ENCODE assay signal across 1 cellular context in the genomic region with DNA sequence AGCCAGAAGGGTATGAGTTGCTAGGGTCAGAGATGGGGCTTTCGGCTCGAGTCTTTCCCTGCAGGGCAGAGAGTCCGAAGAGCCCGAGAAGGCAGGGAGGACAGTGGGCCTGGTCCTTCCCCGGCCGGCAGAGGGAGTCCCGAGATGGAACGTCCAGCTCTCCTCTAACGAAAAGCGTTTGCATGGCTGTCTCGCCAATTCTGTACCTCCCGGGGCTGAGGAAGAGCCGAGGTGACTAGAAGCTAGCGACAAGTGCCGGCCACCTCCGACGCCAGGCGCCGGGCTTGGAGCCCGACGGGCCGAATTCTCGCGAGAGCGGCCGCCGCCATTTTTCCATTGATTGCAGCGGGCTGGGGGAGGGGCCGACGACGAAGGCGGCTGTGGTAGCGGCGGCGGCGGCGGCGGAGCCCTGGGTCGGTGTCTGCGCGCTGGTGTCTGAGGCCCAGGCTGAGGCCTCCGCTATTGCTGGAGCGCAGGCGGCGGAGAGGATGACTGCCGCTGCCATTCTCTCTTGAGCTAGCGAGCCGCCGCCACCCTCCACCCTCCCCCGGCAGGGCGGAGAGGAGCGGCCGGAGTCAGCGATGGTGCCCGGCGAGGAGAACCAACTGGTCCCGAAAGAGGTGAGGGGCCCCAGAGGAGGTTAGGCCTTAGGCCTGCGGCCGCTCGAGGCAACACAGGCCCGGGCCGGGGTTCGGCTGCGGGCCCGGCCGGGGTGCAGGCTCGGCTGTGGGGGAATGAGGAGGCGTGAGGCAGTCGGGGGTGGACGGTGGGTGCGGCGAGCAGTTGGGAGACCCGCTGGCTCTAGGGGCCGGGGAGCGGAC.
A peak's percentile ranks its signal among the peaks of the same experiment; 100 is the strongest.
TF ChIP-seq lines count a peak whose summit lies in the region.

A gene with protein sequence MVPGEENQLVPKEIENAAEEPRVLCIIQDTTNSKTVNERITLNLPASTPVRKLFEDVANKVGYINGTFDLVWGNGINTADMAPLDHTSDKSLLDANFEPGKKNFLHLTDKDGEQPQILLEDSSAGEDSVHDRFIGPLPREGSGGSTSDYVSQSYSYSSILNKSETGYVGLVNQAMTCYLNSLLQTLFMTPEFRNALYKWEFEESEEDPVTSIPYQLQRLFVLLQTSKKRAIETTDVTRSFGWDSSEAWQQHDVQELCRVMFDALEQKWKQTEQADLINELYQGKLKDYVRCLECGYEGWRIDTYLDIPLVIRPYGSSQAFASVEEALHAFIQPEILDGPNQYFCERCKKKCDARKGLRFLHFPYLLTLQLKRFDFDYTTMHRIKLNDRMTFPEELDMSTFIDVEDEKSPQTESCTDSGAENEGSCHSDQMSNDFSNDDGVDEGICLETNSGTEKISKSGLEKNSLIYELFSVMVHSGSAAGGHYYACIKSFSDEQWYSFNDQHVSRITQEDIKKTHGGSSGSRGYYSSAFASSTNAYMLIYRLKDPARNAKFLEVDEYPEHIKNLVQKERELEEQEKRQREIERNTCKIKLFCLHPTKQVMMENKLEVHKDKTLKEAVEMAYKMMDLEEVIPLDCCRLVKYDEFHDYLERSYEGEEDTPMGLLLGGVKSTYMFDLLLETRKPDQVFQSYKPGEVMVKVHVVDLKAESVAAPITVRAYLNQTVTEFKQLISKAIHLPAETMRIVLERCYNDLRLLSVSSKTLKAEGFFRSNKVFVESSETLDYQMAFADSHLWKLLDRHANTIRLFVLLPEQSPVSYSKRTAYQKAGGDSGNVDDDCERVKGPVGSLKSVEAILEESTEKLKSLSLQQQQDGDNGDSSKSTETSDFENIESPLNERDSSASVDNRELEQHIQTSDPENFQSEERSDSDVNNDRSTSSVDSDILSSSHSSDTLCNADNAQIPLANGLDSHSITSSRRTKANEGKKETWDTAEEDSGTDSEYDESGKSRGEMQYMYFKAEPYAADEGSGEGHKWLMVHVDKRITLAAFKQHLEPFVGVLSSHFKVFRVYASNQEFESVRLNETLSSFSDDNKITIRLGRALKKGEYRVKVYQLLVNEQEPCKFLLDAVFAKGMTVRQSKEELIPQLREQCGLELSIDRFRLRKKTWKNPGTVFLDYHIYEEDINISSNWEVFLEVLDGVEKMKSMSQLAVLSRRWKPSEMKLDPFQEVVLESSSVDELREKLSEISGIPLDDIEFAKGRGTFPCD (N-terminal part only) (plus strand): TSS at position 368 of the 821 bp plus-strand sequence. CDS start 214 bp downstream, at position 582.

TF ChIP-seq in HEK293, 187 proteins besides CTCF, POLR2A, EP300 and RAD21 (continued from another document and continues in another):
- TF ChIP-seq ZNF645 (tag by site-specific recombination; IDR thresholded peaks at IDR 0.05) = no peak
- TF ChIP-seq EGR2 (tag by site-specific recombination; IDR thresholded peaks at IDR 0.05; ENCODE audit: low read depth) = no peak; the same call in 1 of the 2 replicates
- TF ChIP-seq ZBTB44 (tag by site-specific recombination; IDR thresholded peaks at IDR 0.05) = peak; percentile 24; the same call in 1 of the 2 replicates
- TF ChIP-seq, protein P1, sequence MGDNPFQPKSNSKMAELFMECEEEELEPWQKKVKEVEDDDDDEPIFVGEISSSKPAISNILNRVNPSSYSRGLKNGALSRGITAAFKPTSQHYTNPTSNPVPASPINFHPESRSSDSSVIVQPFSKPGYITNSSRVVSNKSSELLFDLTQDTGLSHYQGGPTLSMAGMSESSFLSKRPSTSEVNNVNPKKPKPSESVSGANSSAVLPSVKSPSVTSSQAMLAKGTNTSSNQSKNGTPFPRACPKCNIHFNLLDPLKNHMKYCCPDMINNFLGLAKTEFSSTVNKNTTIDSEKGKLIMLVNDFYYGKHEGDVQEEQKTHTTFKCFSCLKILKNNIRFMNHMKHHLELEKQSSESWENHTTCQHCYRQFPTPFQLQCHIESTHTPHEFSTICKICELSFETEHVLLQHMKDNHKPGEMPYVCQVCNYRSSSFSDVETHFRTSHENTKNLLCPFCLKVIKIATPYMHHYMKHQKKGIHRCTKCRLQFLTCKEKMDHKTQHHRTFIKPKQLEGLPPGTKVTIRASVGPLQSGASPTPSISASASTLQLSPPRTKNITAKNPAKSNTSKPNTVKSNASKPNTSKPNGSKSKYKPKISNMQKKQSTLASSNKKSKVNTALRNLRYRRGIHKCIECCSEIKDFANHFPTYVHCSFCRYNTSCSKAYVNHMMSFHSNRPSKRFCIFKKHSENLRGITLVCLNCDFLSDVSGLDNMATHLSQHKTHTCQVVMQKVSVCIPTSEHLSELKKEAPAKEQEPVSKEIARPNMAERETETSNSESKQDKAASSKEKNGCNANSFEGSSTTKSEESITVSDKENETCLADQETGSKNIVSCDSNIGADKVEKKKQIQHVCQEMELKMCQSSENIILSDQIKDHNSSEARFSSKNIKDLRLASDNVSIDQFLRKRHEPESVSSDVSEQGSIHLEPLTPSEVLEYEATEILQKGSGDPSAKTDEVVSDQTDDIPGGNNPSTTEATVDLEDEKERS (tag by site-specific recombination; IDR thresholded peaks at IDR 0.05) = no peak
- TF ChIP-seq ZNF529 (tag by site-specific recombination; IDR thresholded peaks at IDR 0.05; ENCODE audit: insufficient replicate concordance) = no peak
- TF ChIP-seq ZBTB21 (tag by site-specific recombination; IDR thresholded peaks at IDR 0.05) = no peak
- peak; percentile 76 for TF ChIP-seq ZFHX2 (tag by site-specific recombination; conservative IDR thresholded peaks at IDR 0.05)
- TF ChIP-seq ZSCAN16 (tag by site-specific recombination; IDR thresholded peaks at IDR 0.05) = no peak
- TF ChIP-seq MYNN (tag by site-specific recombination; IDR thresholded peaks at IDR 0.05; ENCODE audit: borderline replicate concordance) = no peak
- no peak for TF ChIP-seq ZNF549 (tag by site-specific recombination; IDR thresholded peaks at IDR 0.05)
- no peak for TF ChIP-seq ZNF48 (tag by site-specific recombination; IDR thresholded peaks at IDR 0.05)
- TF ChIP-seq ZNF169 (tag by site-specific recombination; IDR thresholded peaks at IDR 0.05) = no peak
- peak; percentile 90; the same call in 1 of the 2 replicates for TF ChIP-seq ZBTB48 (tag by site-specific recombination; IDR thresholded peaks at IDR 0.05)
- no peak for TF ChIP-seq ZNF18 (tag by site-specific recombination; IDR thresholded peaks at IDR 0.05)
- no peak for TF ChIP-seq ZNF416 (tag by site-specific recombination; IDR thresholded peaks at IDR 0.05)
- no peak for TF ChIP-seq PRDM6 (tag by site-specific recombination; IDR thresholded peaks at IDR 0.05)
- no peak for TF ChIP-seq ZBTB1 (tag by site-specific recombination; IDR thresholded peaks at IDR 0.05)
- no peak for TF ChIP-seq ZNF629 (tag by site-specific recombination; IDR thresholded peaks at IDR 0.05)
- no peak for TF ChIP-seq ZNF664 (tag by site-specific recombination; IDR thresholded peaks at IDR 0.05)
- no peak for TF ChIP-seq ZFP69B (tag by site-specific recombination; IDR thresholded peaks at IDR 0.05)
- peak; percentile 43 for TF ChIP-seq SP3 (tag by site-specific recombination; IDR thresholded peaks at IDR 0.05)
- TF ChIP-seq, protein P2, sequence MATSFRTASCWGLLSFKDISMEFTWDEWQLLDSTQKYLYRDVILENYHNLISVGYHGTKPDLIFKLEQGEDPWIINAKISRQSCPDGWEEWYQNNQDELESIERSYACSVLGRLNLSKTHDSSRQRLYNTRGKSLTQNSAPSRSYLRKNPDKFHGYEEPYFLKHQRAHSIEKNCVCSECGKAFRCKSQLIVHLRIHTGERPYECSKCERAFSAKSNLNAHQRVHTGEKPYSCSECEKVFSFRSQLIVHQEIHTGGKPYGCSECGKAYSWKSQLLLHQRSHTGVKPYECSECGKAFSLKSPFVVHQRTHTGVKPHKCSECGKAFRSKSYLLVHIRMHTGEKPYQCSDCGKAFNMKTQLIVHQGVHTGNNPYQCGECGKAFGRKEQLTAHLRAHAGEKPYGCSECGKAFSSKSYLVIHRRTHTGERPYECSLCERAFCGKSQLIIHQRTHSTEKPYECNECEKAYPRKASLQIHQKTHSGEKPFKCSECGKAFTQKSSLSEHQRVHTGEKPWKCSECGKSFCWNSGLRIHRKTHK (tag by site-specific recombination; IDR thresholded peaks at IDR 0.05) = no peak
- TF ChIP-seq SALL2 (tag by site-specific recombination; IDR thresholded peaks at IDR 0.05; ENCODE audit: borderline replicate concordance) = no peak
- no peak for TF ChIP-seq ZNF623 (tag by site-specific recombination; IDR thresholded peaks at IDR 0.05)
- TF ChIP-seq, protein P3, sequence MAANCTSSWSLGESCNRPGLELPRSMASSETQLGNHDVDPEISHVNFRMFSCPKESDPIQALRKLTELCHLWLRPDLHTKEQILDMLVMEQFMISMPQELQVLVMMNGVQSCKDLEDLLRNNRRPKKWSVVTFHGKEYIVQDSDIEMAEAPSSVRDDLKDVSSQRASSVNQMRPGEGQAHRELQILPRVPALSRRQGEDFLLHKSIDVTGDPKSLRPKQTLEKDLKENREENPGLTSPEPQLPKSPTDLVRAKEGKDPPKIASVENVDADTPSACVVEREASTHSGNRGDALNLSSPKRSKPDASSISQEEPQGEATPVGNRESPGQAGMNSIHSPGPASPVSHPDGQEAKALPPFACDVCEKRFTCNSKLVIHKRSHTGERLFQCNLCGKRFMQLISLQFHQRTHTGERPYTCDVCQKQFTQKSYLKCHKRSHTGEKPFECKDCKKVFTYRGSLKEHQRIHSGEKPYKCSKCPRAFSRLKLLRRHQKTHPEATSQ (tag by site-specific recombination; IDR thresholded peaks at IDR 0.05) = no peak
- peak; percentile 82 for TF ChIP-seq ZNF335 (tag by site-specific recombination; conservative IDR thresholded peaks at IDR 0.05)
- no peak; the same call in 1 of the 2 replicates for TF ChIP-seq BCL11B (tag by site-specific recombination; IDR thresholded peaks at IDR 0.05; ENCODE audit: low read depth)
- peak; percentile 49; the same call in 1 of the 2 replicates for TF ChIP-seq ZNF660 (tag by site-specific recombination; IDR thresholded peaks at IDR 0.05)
- no peak for TF ChIP-seq OSR2 (tag by site-specific recombination; IDR thresholded peaks at IDR 0.05)
- no peak for TF ChIP-seq ZNF266 (tag by site-specific recombination; IDR thresholded peaks at IDR 0.05; ENCODE audit: low read depth)
- no peak for TF ChIP-seq ZNF214 (tag by site-specific recombination; IDR thresholded peaks at IDR 0.05; ENCODE audit: borderline replicate concordance)
- TF ChIP-seq ZNF239 (tag by site-specific recombination; IDR thresholded peaks at IDR 0.05) = 0 out of 2 replicates have a peak, but pooled peaks have one; percentile 25
- TF ChIP-seq ZNF548 (tag by site-specific recombination; IDR thresholded peaks at IDR 0.05) = no peak
- no peak for TF ChIP-seq FEZF1 (tag by site-specific recombination; IDR thresholded peaks at IDR 0.05)
- TF ChIP-seq ZNF501 (tag by site-specific recombination; IDR thresholded peaks at IDR 0.05) = peak; percentile 56
- TF ChIP-seq HOXD13 (CRISPR knock-in tag; IDR thresholded peaks at IDR 0.05; ENCODE audit: borderline replicate concordance) = no peak
- TF ChIP-seq KLF8 (tag by site-specific recombination; IDR thresholded peaks at IDR 0.05) = peak; percentile 49; the same call in 1 of the 2 replicates
- TF ChIP-seq ZBTB20 (tag by site-specific recombination; IDR thresholded peaks at IDR 0.05) = peak; percentile 90
- no peak for TF ChIP-seq ZNF701 (tag by site-specific recombination; IDR thresholded peaks at IDR 0.05)
- TF ChIP-seq ZNF776 (tag by site-specific recombination; IDR thresholded peaks at IDR 0.05; ENCODE audit: borderline replicate concordance) = no peak
- TF ChIP-seq, protein P4, sequence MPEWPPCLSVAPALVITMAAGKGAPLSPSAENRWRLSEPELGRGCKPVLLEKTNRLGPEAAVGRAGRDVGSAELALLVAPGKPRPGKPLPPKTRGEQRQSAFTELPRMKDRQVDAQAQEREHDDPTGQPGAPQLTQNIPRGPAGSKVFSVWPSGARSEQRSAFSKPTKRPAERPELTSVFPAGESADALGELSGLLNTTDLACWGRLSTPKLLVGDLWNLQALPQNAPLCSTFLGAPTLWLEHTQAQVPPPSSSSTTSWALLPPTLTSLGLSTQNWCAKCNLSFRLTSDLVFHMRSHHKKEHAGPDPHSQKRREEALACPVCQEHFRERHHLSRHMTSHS (tag by site-specific recombination; IDR thresholded peaks at IDR 0.05) = no peak
- TF ChIP-seq ZNF514 (tag by site-specific recombination; IDR thresholded peaks at IDR 0.05) = no peak
- TF ChIP-seq GLIS1 (tag by site-specific recombination; IDR thresholded peaks at IDR 0.05) = no peak
